Comparison of ENCODE assay signal across 8 cellular contexts in the genomic region with DNA sequence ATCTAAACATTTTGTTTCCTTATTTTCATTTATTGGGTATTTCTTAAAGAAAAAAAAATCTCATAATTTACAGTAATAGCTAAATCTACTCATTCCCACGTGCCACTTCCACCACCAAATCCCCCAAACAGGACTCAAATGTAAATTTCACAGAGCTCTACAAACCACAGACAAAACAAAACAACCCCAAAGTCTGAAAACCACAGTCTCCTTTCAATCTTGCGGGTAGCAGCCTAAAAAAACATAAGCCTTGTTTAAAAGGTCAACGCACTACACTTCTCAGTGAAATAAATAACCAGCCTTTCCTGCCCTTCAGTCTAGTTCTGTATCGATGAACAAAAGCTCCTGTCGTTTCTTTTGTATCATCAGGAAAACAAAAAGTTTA.
DNase-seq lines count a peak whose midpoint lies in the region; ATAC-seq and TF ChIP-seq lines count a peak whose summit lies in the region.

No MANE protein-coding gene starts in this region.

- H3K27ac ChIP-seq in right lobe of liver (peak overlapping the region; percentile 62 to 84 (median 74)), urinary bladder (ENCODE audit: low read depth) (peak overlapping the region; percentile 79)

- H3K27me3 Mint-ChIP-seq in CD14-positive monocyte (ENCODE audit: low read depth in 3 of 3): peaks cover 12 to 23% (median 22%) of the 10 kb centered on the region in 3 donors

- 2% methylated on average over 5 of the region's 5 CpGs for WGBS in right lobe of liver (ENCODE audit: insufficient coverage, low coverage, low lambda C conversion rate, missing lambda C conversion rate)
- WGBS in urinary bladder: 22% methylated on average over 5 of the region's 5 CpGs

- H3K36me3 Mint-ChIP-seq in CD14-positive monocyte: peaks cover 0 to 3% of the 10 kb centered on the region in 2 donors

- peak overlapping the region in 3 of 7 donors; percentile 58 to 76 (median 73) for H3K27ac Mint-ChIP-seq in CD14-positive monocyte

- H3K4me3 Mint-ChIP-seq in CD14-positive monocyte: peak overlapping the region; percentile 76 to 92

- peaks cover 20% of the 10 kb centered on the region for H3K4me1 Mint-ChIP-seq in CD14-positive monocyte

- no peak for TF ChIP-seq POLR2A in right lobe of liver (IDR thresholded peaks at IDR 0.05)

- H3K4me1 ChIP-seq in right lobe of liver (peaks cover 0 to 36% (median 12%) of the 10 kb centered on the region in 4 donors), urinary bladder (ENCODE audit: insufficient read depth) (no peaks in the 10 kb centered on the region)

- H3K36me3 ChIP-seq in right lobe of liver (no peaks in the 10 kb centered on the region), urinary bladder (ENCODE audit: insufficient read depth) (no peaks in the 10 kb centered on the region)

- H3K9me3 ChIP-seq in right lobe of liver: no peaks in the 10 kb centered on the region

- intact Hi-C loops in CD14-positive monocyte (cut with micrococcal nuclease): no loop called here
- intact Hi-C loops in right lobe of liver (cut with DNase I): no loop called here
- intact Hi-C loops in posterior cingulate gyrus (cut with DNase I): no loop called here

- ATAC-seq in GM21360 (IDR thresholded peaks at IDR 0.05; ENCODE audit: unreplicated experiment): peak; percentile 3
- ATAC-seq in HG03565 (IDR thresholded peaks at IDR 0.05; ENCODE audit: unreplicated experiment): peak; percentile 28
- peak; percentile 43 to 58 (median 54) for ATAC-seq in right lobe of liver

- H3K4me3 ChIP-seq in right lobe of liver (peak overlapping the region; percentile 25 to 49 (median 33)), urinary bladder (ENCODE audit: low read depth, low read length) (peak overlapping the region; percentile 44)

- no peak for DNase-seq in CD14-positive monocyte (ENCODE audit: low spot score)
- peak; percentile 70 for DNase-seq in astrocyte of the hippocampus (ENCODE audit: low read depth, low spot score)
- no peak for DNase-seq in right lobe of liver
- DNase-seq in GOT3 (lab: John Stamatoyannopoulos, UW): no peak
- DNase-seq in posterior cingulate gyrus: no peak

- H3K9me3 Mint-ChIP-seq in CD14-positive monocyte: peaks cover 0 to 5% (median 0%) of the 10 kb centered on the region in 7 donors

- TF ChIP-seq CTCF in CD14-positive monocyte (IDR thresholded peaks at IDR 0.05) (no peak), right lobe of liver (IDR thresholded peaks at IDR 0.05) (no peak)

- no peaks in the 10 kb centered on the region for H3K27me3 ChIP-seq in right lobe of liver

Comparison
In these comparisons a context has a peak if more than half of its experiments do, and no peak if none do; other contexts are left out.
1. ATAC-seq: peak in every context shown above with its lines; median percentile 54 in right lobe of liver; 28 in HG03565; 3 in GM21360.